8 cellular contexts compared by ENCODE assay signal in genomic region chr2:75466708-75467311, GRCh38.
A peak's percentile ranks its signal among the peaks of the same experiment; 100 is the strongest.
DNase-seq lines count a peak whose midpoint lies in the region; ATAC-seq, FAIRE-seq and TF ChIP-seq lines count a peak whose summit lies in the region.

No MANE protein-coding gene starts in this region.

- H3K4me2 ChIP-seq in osteoblast (ENCODE audit: insufficient read depth, low read length): no peak overlapping the region

- peak; percentile 66 for TF ChIP-seq CTCF in bronchial epithelial cell (IDR thresholded peaks at IDR 0.05; ENCODE audit: insufficient read depth, low read length, severe bottlenecking)
- peak; percentile 71 for TF ChIP-seq CTCF in osteoblast (IDR thresholded peaks at IDR 0.05; ENCODE audit: extremely low read depth, low read depth, low read length)
- no peak for TF ChIP-seq CTCF in tibial artery (IDR thresholded peaks at IDR 0.05)

- H3K4me1 ChIP-seq in osteoblast (ENCODE audit: insufficient read depth, low read length) (no peaks in the 10 kb centered on the region), tibial artery (no peaks in the 10 kb centered on the region)

- no peak overlapping the region for H2AFZ ChIP-seq in osteoblast (ENCODE audit: low read length)

- H3K4me3 ChIP-seq in bronchial epithelial cell (ENCODE audit: low read depth, low read length) (no peak overlapping the region), osteoblast (ENCODE audit: insufficient read depth, low read length) (no peak overlapping the region), tibial artery (no peak overlapping the region)

- FAIRE-seq in GM12892 (lab: Jason Lieb, UNC): peak; percentile 50
- FAIRE-seq in bronchial epithelial cell (lab: Jason Lieb, UNC): no peak

- H3K79me2 ChIP-seq in osteoblast (ENCODE audit: insufficient read depth, low read length): no peaks in the 10 kb centered on the region

- no peaks in the 10 kb centered on the region for H3K36me3 ChIP-seq in bronchial epithelial cell (ENCODE audit: control insufficient read depth, insufficient read depth, low read length)
- no peaks in the 10 kb centered on the region for H3K36me3 ChIP-seq in osteoblast (ENCODE audit: insufficient read depth, low read length)
- no peaks in the 10 kb centered on the region for H3K36me3 ChIP-seq in tibial artery

- no peaks in the 10 kb centered on the region for H3K9me3 ChIP-seq in osteoblast (ENCODE audit: low read depth, low read length)
- no peaks in the 10 kb centered on the region for H3K9me3 ChIP-seq in tibial artery

- H3K27ac ChIP-seq in osteoblast (ENCODE audit: low read depth, low read length): no peak overlapping the region
- no peak overlapping the region for H3K27ac ChIP-seq in tibial artery

- TF ChIP-seq POLR2A in GM12892 (IDR thresholded peaks at IDR 0.05; ENCODE audit: low read depth, low read length): no peak

- intact Hi-C loops in tibial artery (cut with DNase I; ENCODE audit: low total_unique reads): no loop called here

- ATAC-seq in HG02798 (IDR thresholded peaks at IDR 0.05; ENCODE audit: poor library complexity, unreplicated experiment): no peak

- no peaks in the 10 kb centered on the region for H4K20me1 ChIP-seq in osteoblast (ENCODE audit: insufficient read depth, low read length)

- peak; percentile 18 to 31 for DNase-seq in AML-193 (lab: John Stamatoyannopoulos, UW)
- DNase-seq in GM12892 (ENCODE audit: insufficient read length): no peak
- peak; percentile 50 to 51 for DNase-seq in NCI-H2081 (lab: John Stamatoyannopoulos, UW)
- peak; percentile 46 for DNase-seq in bronchial epithelial cell (ENCODE audit: low read depth)
- DNase-seq in osteoblast (ENCODE audit: insufficient read length, low spot score, missing footprints): no peak
- DNase-seq in tibial artery: no peak
- DNase-seq in cortex of kidney (lab: John Stamatoyannopoulos, UW): no peak

- no peaks in the 10 kb centered on the region for H3K27me3 ChIP-seq in bronchial epithelial cell (ENCODE audit: control insufficient read depth, insufficient read depth, low read length)
- H3K27me3 ChIP-seq in osteoblast (ENCODE audit: insufficient read depth, low read length): no peaks in the 10 kb centered on the region
- no peaks in the 10 kb centered on the region for H3K27me3 ChIP-seq in tibial artery

Comparison
In these comparisons a context has a peak if more than half of its experiments do, and no peak if none do; other contexts are left out.
1. DNase-seq: peak in AML-193 (2 of 2), NCI-H2081 (2 of 2) and bronchial epithelial cell (single experiment); none in GM12892 (single experiment), osteoblast (single experiment), tibial artery (0 of 2) and cortex of kidney (single experiment).
2. CTCF ChIP-seq: peak in bronchial epithelial cell (single experiment) and osteoblast (single experiment); none in tibial artery (0 of 2).